ENCODE assay signal across 12 cellular contexts in genomic region chr9:134645607-134646365, GRCh38. TPM values are rescaled to one million over a fixed set of nuclear protein-coding genes. Genes with fewer than 3 reads are reported as not detected.
DNase-seq lines count a peak whose midpoint lies in the region; ATAC-seq and TF ChIP-seq lines count a peak whose summit lies in the region.
"Had no signal": no experiment of that assay in that cellular context is flagged by ENCODE, and none has a peak within 500 bp of the region (broad histone marks: within the 10 kb centered on the region; RNA-seq: fewer than 3 reads in every experiment).

No MANE protein-coding gene starts in this region.

- H3K4me1 ChIP-seq in ACC112 (ENCODE audit: control insufficient read depth, insufficient read depth, low read length, unreplicated experiment) = peaks cover 48% of the 10 kb centered on the region
- H3K4me1 ChIP-seq in sigmoid colon = peaks cover 0 to 73% (median 64%) of the 10 kb centered on the region in 4 donors

- no peak for DNase-seq in RWPE1 (ENCODE audit: low spot score)
- DNase-seq in fibroblast of pulmonary artery (ENCODE audit: low read depth) = no peak
- DNase-seq in sigmoid colon = no peak
- DNase-seq in T-helper 1 cell = no peak
- DNase-seq in GM20000 (ENCODE audit: low spot score) = no peak
- DNase-seq in effector memory CD8-positive, alpha-beta T cell = no peak
- DNase-seq: Karpas-422, NCI-H2081 had no signal

- H2AFZ ChIP-seq in ACC112 (ENCODE audit: low read length, unreplicated experiment) = no peak overlapping the region

- POLR2A ChIA-PET in RWPE1 (lab: Yijun Ruan, JAX; ENCODE audit: low non-redundant PET) = no interaction called here

- peaks cover 83% of the 10 kb centered on the region for H3K79me2 ChIP-seq in ACC112 (ENCODE audit: control insufficient read depth, insufficient read depth, low read length, unreplicated experiment)

- H3K9me3 Mint-ChIP-seq in effector memory CD8-positive, alpha-beta T cell = no peaks in the 10 kb centered on the region
- H3K9me3 Mint-ChIP-seq: activated T-helper 2 cell treated with anti-CD3 and anti-CD28 coated beads, Interferon-gamma antibody, Interleukin-2, Interleukin-4, amounts not matched to agents 10 μg/mL and 5 μg/mL and 100 μg/mL, durations not matched to agents 14 hours and 24 hours and 36 hours had no signal

- no peak for ATAC-seq in effector memory CD8-positive, alpha-beta T cell (replicated peaks)
- ATAC-seq in GM21529 (IDR thresholded peaks at IDR 0.05; ENCODE audit: unreplicated experiment) = no peak

- peaks cover 12 to 19% of the 10 kb centered on the region in 2 donors for H3K27me3 Mint-ChIP-seq in effector memory CD8-positive, alpha-beta T cell

- TF ChIP-seq EP300 in sigmoid colon (IDR thresholded peaks at IDR 0.05) = no peak

- no peak for TF ChIP-seq POLR2A in sigmoid colon (IDR thresholded peaks at IDR 0.05)

- H3K27ac ChIP-seq in ACC112 (ENCODE audit: low read depth, low read length) (peak overlapping the region; percentile 56; the same call in 1 of the 2 replicates), RWPE1 (peak overlapping the region; percentile 97), sigmoid colon (peak overlapping the region; percentile 87 to 98 (median 96))

- H3K4me3 ChIP-seq in ACC112 (ENCODE audit: low read depth, low read length) = peak overlapping the region; percentile 73
- peak overlapping the region; percentile 58 for H3K4me3 ChIP-seq in fibroblast of pulmonary artery (replicated peaks; ENCODE audit: low read depth, low read length)
- H3K4me3 ChIP-seq in sigmoid colon = peak overlapping the region in 3 of 4 donors; percentile 70 to 90 (median 86)

- 35 to 68% methylated on average over 9 of the region's 9 CpGs for WGBS in sigmoid colon, 2 donors

- H3K9me3 ChIP-seq in sigmoid colon = no peaks in the 10 kb centered on the region
- H3K9me3 ChIP-seq: left lung had no signal

- H3K27me3 ChIP-seq in ACC112 (ENCODE audit: insufficient read depth, low read length) (no peaks in the 10 kb centered on the region), sigmoid colon (no peaks in the 10 kb centered on the region)

- intact Hi-C loops in sigmoid colon (cut with DNase I) = loop anchor here (2.0 to 10.0 kb wide), 2 partner anchors 481 to 621 kb away; partner anchors contain the start of genes BRD3OS and RNU6ATAC

- peaks cover 6% of the 10 kb centered on the region for H3K36me3 Mint-ChIP-seq in effector memory CD8-positive, alpha-beta T cell (ENCODE audit: insufficient read depth)

- peaks cover 10% of the 10 kb centered on the region; the same call in 1 of the 2 replicates for H3K36me3 ChIP-seq in ACC112 (ENCODE audit: insufficient read depth, low read length)
- peaks cover 0 to 12% (median 0%) of the 10 kb centered on the region in 4 donors for H3K36me3 ChIP-seq in sigmoid colon
- H3K36me3 ChIP-seq: left lung had no signal

- H3K4me1 Mint-ChIP-seq in effector memory CD8-positive, alpha-beta T cell (ENCODE audit: low read depth in 2 of 2) = peaks cover 0 to 31% of the 10 kb centered on the region in 2 donors

- CTCF ChIA-PET in RWPE1 (lab: Yijun Ruan, JAX) = interaction anchor here (0.6 to 1.4 kb wide), 6 partner anchors 14 to 1322 kb away, joined by 3 to 10 read pairs (median 4); no protein-coding TSS in a partner anchor

- TF ChIP-seq CTCF in RWPE1 (conservative IDR thresholded peaks at IDR 0.05; ENCODE audit: low read depth) = no peak
- no peak for TF ChIP-seq CTCF in fibroblast of pulmonary artery (IDR thresholded peaks at IDR 0.05; ENCODE audit: low read length, missing control alignments)
- TF ChIP-seq CTCF in sigmoid colon (IDR thresholded peaks at IDR 0.05) = no peak
- TF ChIP-seq CTCF in GM20000 (IDR thresholded peaks at IDR 0.05; ENCODE audit: extremely low read depth, missing control alignments) = no peak

- H3K27ac Mint-ChIP-seq in effector memory CD8-positive, alpha-beta T cell = peak overlapping the region in 1 of 2 donors; percentile 67
- H3K27ac Mint-ChIP-seq: activated T-helper 2 cell treated with anti-CD3 and anti-CD28 coated beads, Interferon-gamma antibody, Interleukin-2, Interleukin-4, amounts not matched to agents 10 μg/mL and 5 μg/mL and 100 μg/mL, durations not matched to agents 14 hours and 24 hours and 36 hours had no signal

- H3K4me3 Mint-ChIP-seq in effector memory CD8-positive, alpha-beta T cell = peak overlapping the region in 1 of 2 donors; percentile 6

RNA-seq across cellular contexts. Expression of gene COL5A1, which starts 4.2 kb away (rescaled TPM):
- 100 to 1,000 TPM in 1 of 4 donors, 10 to 100 TPM in 3; 24.2 to 168 (median 59.4) TPM for total RNA-seq in sigmoid colon
- polyA plus RNA-seq in sigmoid colon = 10 to 100 TPM in 1 of 3 donors, 1 to 10 TPM in 2; 4.2 to 13.2 (median 4.4) TPM
- total RNA-seq: activated T-helper 2 cell treated with anti-CD3 and anti-CD28 coated beads, Interferon-gamma antibody, Interleukin-2, Interleukin-4, amounts not matched to agents 10 μg/mL and 5 μg/mL and 100 μg/mL, durations not matched to agents 14 hours and 24 hours and 36 hours had no signal
